Comparison of ENCODE assay signal across 8 cellular contexts in the genomic region with DNA sequence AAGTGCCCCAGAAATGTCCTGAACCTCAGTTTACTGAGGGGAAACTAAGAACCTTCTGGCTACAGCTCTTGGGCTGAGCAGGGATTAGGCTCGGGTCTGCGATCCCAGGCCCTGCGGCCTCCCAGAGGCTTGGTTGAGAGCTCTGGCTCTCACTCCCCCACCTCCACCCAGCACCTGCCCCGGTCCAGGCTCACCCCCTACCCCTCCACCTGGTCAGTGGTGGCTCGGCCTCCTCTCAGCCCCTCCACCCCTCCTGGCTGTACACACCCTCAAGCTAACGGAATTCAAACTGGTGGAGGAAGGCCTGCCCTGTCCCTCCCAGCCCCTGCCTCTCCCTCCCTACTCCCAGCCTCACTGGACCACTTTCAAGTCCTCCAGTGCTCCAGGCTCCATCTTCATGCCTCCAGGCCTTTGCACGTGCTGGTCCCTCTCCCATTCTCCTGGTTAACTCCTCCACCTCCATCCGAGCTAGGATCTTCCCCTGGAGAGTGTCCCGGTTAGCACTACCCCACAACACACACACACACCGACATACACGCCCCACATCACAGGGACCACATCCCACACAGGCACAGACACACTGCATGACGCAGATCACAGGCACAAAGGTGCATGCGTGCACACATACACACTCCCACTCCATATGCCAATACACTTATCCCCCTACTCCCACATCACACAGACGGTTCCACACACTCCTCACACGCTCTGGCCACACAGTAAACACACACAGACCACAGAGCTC.
DNase-seq lines count a peak whose midpoint lies in the region; ATAC-seq and TF ChIP-seq lines count a peak whose summit lies in the region.

No MANE protein-coding gene starts in this region.

- peak overlapping the region; percentile 92 to 95 for H3K4me3 Mint-ChIP-seq in CD14-positive monocyte

- H3K27me3 Mint-ChIP-seq in CD14-positive monocyte (ENCODE audit: low read depth in 3 of 3), result peaks cover 0 to 9% (median 9%) of the 10 kb centered on the region in 3 donors

- H3K36me3 ChIP-seq in WERI-Rb-1 (peaks cover 10% of the 10 kb centered on the region), mucosa of stomach (ENCODE audit: control insufficient read depth, insufficient read depth, low read length) (no peaks in the 10 kb centered on the region), thoracic aorta (no peaks in the 10 kb centered on the region)

- peak overlapping the region; percentile 97 to 100 (median 99) for H3K27ac Mint-ChIP-seq in CD14-positive monocyte

- H3K4me3 ChIP-seq in WERI-Rb-1 (ENCODE audit: low read depth, low read length), result peak overlapping the region; percentile 63
- peak overlapping the region; percentile 53 for H3K4me3 ChIP-seq in mucosa of stomach (ENCODE audit: low read length)
- H3K4me3 ChIP-seq in thoracic aorta, result peak overlapping the region; percentile 68

- peaks cover 63% of the 10 kb centered on the region for H3K4me1 Mint-ChIP-seq in CD14-positive monocyte

- intact Hi-C loops in CD14-positive monocyte (cut with micrococcal nuclease), result loop anchor here (2.0 to 10.0 kb wide), 4 partner anchors 77 to 145 kb away; no protein-coding TSS in a partner anchor

- TF ChIP-seq CTCF in CD14-positive monocyte (IDR thresholded peaks at IDR 0.05), result no peak
- TF ChIP-seq CTCF in WERI-Rb-1 (IDR thresholded peaks at IDR 0.05; ENCODE audit: low read depth, low read length), result no peak
- TF ChIP-seq CTCF in thoracic aorta (IDR thresholded peaks at IDR 0.05), result no peak

- H3K9ac ChIP-seq in mucosa of stomach (ENCODE audit: low read length), result peak overlapping the region; percentile 91

- H3K9me3 Mint-ChIP-seq in CD14-positive monocyte, result no peaks in the 10 kb centered on the region

- H3K27me3 ChIP-seq in WERI-Rb-1 (ENCODE audit: insufficient read depth, low read depth, severe bottlenecking) (no peaks in the 10 kb centered on the region), mucosa of stomach (ENCODE audit: control insufficient read depth, insufficient read depth, low read length) (no peaks in the 10 kb centered on the region), thoracic aorta (replicated peaks; ENCODE audit: insufficient read depth) (no peaks in the 10 kb centered on the region)

- H3K27ac ChIP-seq in WERI-Rb-1 (peak overlapping the region; percentile 99), cingulate gyrus (ENCODE audit: low read depth, low read length) (peak overlapping the region; percentile 97), thoracic aorta (peak overlapping the region; percentile 99 to 100)

- no peak for DNase-seq in CD14-positive monocyte (ENCODE audit: low spot score)
- DNase-seq in WERI-Rb-1, result peak; percentile 77
- no peak for DNase-seq in thoracic aorta (ENCODE audit: low spot score)
- DNase-seq in NCI-H2081 (lab: John Stamatoyannopoulos, UW), result no peak
- no peak for DNase-seq in D341Med (ENCODE audit: low spot score)

- H3K9me3 ChIP-seq in WERI-Rb-1 (ENCODE audit: severe bottlenecking) (no peaks in the 10 kb centered on the region), mucosa of stomach (ENCODE audit: control insufficient read depth, low read length) (no peaks in the 10 kb centered on the region), thoracic aorta (no peaks in the 10 kb centered on the region)

- no peak for ATAC-seq in thoracic aorta (ENCODE audit: insufficient number of reproducible peaks, low FRiP score, low read depth)
- no peak for ATAC-seq in GM21526 (IDR thresholded peaks at IDR 0.05; ENCODE audit: low FRiP score, unreplicated experiment)

- H3K4me1 ChIP-seq in mucosa of stomach (ENCODE audit: control insufficient read depth, insufficient read depth, low read length) (peaks cover 70% of the 10 kb centered on the region), thoracic aorta (ENCODE audit: control insufficient read depth in 1 of 2, low read depth in 2 of 2) (peaks cover 60 to 95% of the 10 kb centered on the region in 2 donors)

- peaks cover 31 to 36% of the 10 kb centered on the region in 2 donors for H3K36me3 Mint-ChIP-seq in CD14-positive monocyte
